Comparison of ENCODE assay signal across 8 cellular contexts in the genomic region with DNA sequence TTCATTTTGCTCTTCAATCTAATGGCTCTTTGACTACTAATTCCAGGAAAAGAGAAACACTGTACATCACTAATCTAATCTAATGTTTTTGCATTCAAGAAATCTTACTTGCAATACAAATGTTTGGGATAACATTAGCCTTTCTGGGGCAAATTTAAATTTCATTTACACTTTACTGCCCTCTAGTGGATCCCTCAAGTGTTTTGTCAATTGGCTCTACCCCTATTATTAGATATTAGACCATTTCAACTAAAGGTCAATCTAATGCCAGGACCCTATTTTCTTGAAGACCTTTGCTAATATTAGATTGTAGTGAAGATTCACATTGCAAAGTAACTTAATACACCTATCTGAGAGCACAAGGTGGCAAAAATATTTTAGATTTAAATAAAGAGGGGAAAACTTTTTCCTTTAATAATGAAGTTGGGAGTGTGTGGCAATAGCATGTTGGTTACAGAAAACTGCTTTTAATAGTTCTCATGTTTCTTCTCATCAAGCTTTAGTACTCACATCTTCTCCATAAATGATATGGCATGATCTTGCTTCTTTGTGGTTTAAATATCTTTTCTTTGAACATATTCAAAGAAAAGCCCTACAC. TPM values are rescaled to one million over a fixed set of nuclear protein-coding genes. Genes with fewer than 3 reads are reported as not detected.
DNase-seq lines count a peak whose midpoint lies in the region; ATAC-seq, FAIRE-seq and TF ChIP-seq lines count a peak whose summit lies in the region.

No MANE protein-coding gene starts in this region.

- no peak overlapping the region for H3K27ac ChIP-seq in kidney (ENCODE audit: low read depth in 2 of 2, low read length in 2 of 2)

- H3K4me3 Mint-ChIP-seq in activated B cell treated with CpG ODN at 0.5 μM for 24 hours = no peak overlapping the region

- no peaks in the 10 kb centered on the region for H3K36me3 Mint-ChIP-seq in activated B cell treated with CpG ODN at 0.5 μM for 24 hours (ENCODE audit: low read depth)

- no peaks in the 10 kb centered on the region for H3F3A ChIP-seq in Loucy (ENCODE audit: low read depth)

- H3K36me3 ChIP-seq in Loucy (ENCODE audit: insufficient read depth, low read length) (no peaks in the 10 kb centered on the region), kidney (ENCODE audit: control insufficient read depth in 1 of 2, insufficient read depth in 2 of 2, low read length in 2 of 2) (no peaks in the 10 kb centered on the region)

- H3K9me2 ChIP-seq in Loucy (replicated peaks; ENCODE audit: low read depth, low read length) = no peaks in the 10 kb centered on the region

- no peak for ATAC-seq in activated B cell treated with CpG ODN at 0.5 μM for 24 hours (ENCODE audit: low read depth)
- ATAC-seq in GM19324 (IDR thresholded peaks at IDR 0.05; ENCODE audit: low FRiP score, unreplicated experiment) = no peak
- no peak for ATAC-seq in HG03025 (IDR thresholded peaks at IDR 0.05; ENCODE audit: low FRiP score, unreplicated experiment)

- H3K4me3 ChIP-seq in Loucy (ENCODE audit: low read length, poor library complexity, severe bottlenecking) (no peak overlapping the region), kidney (ENCODE audit: low read length in 2 of 2) (no peak overlapping the region)

- peaks cover 12% of the 10 kb centered on the region for H3K4me1 Mint-ChIP-seq in activated B cell treated with CpG ODN at 0.5 μM for 24 hours

- no peaks in the 10 kb centered on the region for H3K9me3 Mint-ChIP-seq in activated B cell treated with CpG ODN at 0.5 μM for 24 hours

- no peak overlapping the region for H2AFZ ChIP-seq in Loucy (ENCODE audit: low read length)

- H4K20me1 ChIP-seq in Loucy (ENCODE audit: insufficient read depth, low read length, poor library complexity, severe bottlenecking) = no peaks in the 10 kb centered on the region

- H3K9me3 ChIP-seq in Loucy (ENCODE audit: insufficient read depth, low read depth, low read length) (no peaks in the 10 kb centered on the region), kidney (ENCODE audit: control insufficient read depth in 1 of 2, low read length in 2 of 2) (no peaks in the 10 kb centered on the region)

- H3K27me3 Mint-ChIP-seq in activated B cell treated with CpG ODN at 0.5 μM for 24 hours = peaks cover 12% of the 10 kb centered on the region

- FAIRE-seq in G401.6 (lab: Jason Lieb, UNC) = peak; percentile 97
- peak; percentile 63 for FAIRE-seq in kidney (lab: Jason Lieb, UNC)

- CTCF ChIA-PET in activated B cell treated with CpG ODN at 0.5 μM for 24 hours (lab: Charles Lee) = interaction anchor here (0.7 to 2.0 kb wide), 4 partner anchors 11 to 204 kb away, joined by 3 to 10 read pairs (median 4); a partner anchor contains a TSS

- H3K79me2 ChIP-seq in Loucy (ENCODE audit: insufficient read depth, low read length) = no peaks in the 10 kb centered on the region

- no peak overlapping the region for H3K9ac ChIP-seq in Loucy (ENCODE audit: low read depth, low read length, poor library complexity, severe bottlenecking)
- H3K9ac ChIP-seq in kidney (ENCODE audit: low read length in 2 of 2) = no peak overlapping the region

- POLR2A ChIA-PET in activated B cell treated with CpG ODN at 0.5 μM for 24 hours (lab: Charles Lee) = interaction anchor here (0.6 to 1.2 kb wide), 2 partner anchors 11 to 21 kb away, joined by 5 to 6 read pairs; a partner anchor contains a TSS

- intact Hi-C loops in activated B cell treated with CpG ODN at 0.5 μM for 24 hours (cut with micrococcal nuclease) = loop anchor here (1.0 to 5.0 kb wide), 4 partner anchors 44 to 200 kb away; no protein-coding TSS in a partner anchor
- intact Hi-C loops in kidney (cut with DNase I) = no loop called here

- H3K4me2 ChIP-seq in Loucy (ENCODE audit: low read depth, low read length, poor library complexity, severe bottlenecking) = no peak overlapping the region

- TF ChIP-seq CTCF in Loucy (conservative IDR thresholded peaks at IDR 0.05; ENCODE audit: low read length) (peak; percentile 85), activated B cell treated with CpG ODN at 0.5 μM for 24 hours (IDR thresholded peaks at IDR 0.05) (peak; percentile 63), kidney (IDR thresholded peaks at IDR 0.05; ENCODE audit: borderline replicate concordance, extremely low read depth, insufficient read depth) (peak; percentile 59)

- H3K27ac Mint-ChIP-seq in activated B cell treated with CpG ODN at 0.5 μM for 24 hours = no peak overlapping the region

- no peaks in the 10 kb centered on the region for H3K27me3 ChIP-seq in Loucy (ENCODE audit: insufficient read depth, low read length, poor library complexity, severe bottlenecking)

- DNase-seq in activated B cell treated with CpG ODN at 0.5 μM for 24 hours = no peak
- no peak for DNase-seq in kidney
- no peak for DNase-seq in iPS-NIHi7 (ENCODE audit: extremely low spot score)
- no peak for DNase-seq in middle frontal gyrus (ENCODE audit: extremely low spot score, low spot score)

- no peaks in the 10 kb centered on the region for H3K4me1 ChIP-seq in Loucy (ENCODE audit: insufficient read depth, low read length, poor library complexity, severe bottlenecking)
- peaks cover 7 to 8% of the 10 kb centered on the region in 2 donors for H3K4me1 ChIP-seq in kidney (ENCODE audit: control insufficient read depth in 1 of 2, insufficient read depth in 1 of 2, low read depth in 1 of 2, low read length in 2 of 2)

RNA-seq across cellular contexts. Expression of a gene that starts 5.0 kb away (rescaled TPM):
- total RNA-seq in activated B cell treated with CpG ODN at 0.5 μM for 24 hours = not detected in 2 replicates
- total RNA-seq in kidney = 5.3 TPM
- 0.17 TPM for polyA plus RNA-seq in kidney (ENCODE audit: insufficient read depth, low read depth, low replicate concordance)

RNA-seq across cellular contexts. Expression of a gene that starts 11.6 kb away (rescaled TPM):
- 140 and 172 TPM in 2 replicates for total RNA-seq in activated B cell treated with CpG ODN at 0.5 μM for 24 hours
- 106 TPM for total RNA-seq in kidney
- polyA plus RNA-seq in kidney (ENCODE audit: insufficient read depth, low read depth, low replicate concordance) = 12.5 TPM
